Comparison of ENCODE assay signal across 18 cellular contexts in genomic region chr1:156626079-156626438, GRCh38. TPM values are rescaled to one million over a fixed set of nuclear protein-coding genes. Genes with fewer than 3 reads are reported as not detected.
DNase-seq lines count a peak whose midpoint lies in the region; TF ChIP-seq lines count a peak whose summit lies in the region.
"Had no signal": no experiment of that assay in that cellular context is flagged by ENCODE, and none has a peak within 500 bp of the region (broad histone marks: within the 10 kb centered on the region; RNA-seq: fewer than 3 reads in every experiment).

No MANE protein-coding gene starts in this region.

- H3K27ac ChIP-seq in WERI-Rb-1 = no peak overlapping the region

- H3K36me3 Mint-ChIP-seq in IgD-negative memory B cell (no peaks in the 10 kb centered on the region), chondrocyte (ENCODE audit: low read depth) (peaks cover 2% of the 10 kb centered on the region), neural crest cell (ENCODE audit: low read depth) (no peaks in the 10 kb centered on the region)

- H3K27me3 ChIP-seq in WERI-Rb-1 (ENCODE audit: insufficient read depth, low read depth, severe bottlenecking) = peaks cover 15% of the 10 kb centered on the region

- H3K4me3 Mint-ChIP-seq in IgD-negative memory B cell (peak overlapping the region in 3 of 4 donors; percentile 70 to 83 (median 83)), chondrocyte (ENCODE audit: unreplicated experiment) (no peak overlapping the region), neural crest cell (peak overlapping the region; percentile 62)

- H3K27ac Mint-ChIP-seq in IgD-negative memory B cell (peak overlapping the region in 2 of 3 donors; percentile 55 to 69), chondrocyte (ENCODE audit: unreplicated experiment) (no peak overlapping the region), neural crest cell (ENCODE audit: unreplicated experiment) (no peak overlapping the region)
- H3K27ac Mint-ChIP-seq: activated CD8-positive, alpha-beta T cell treated with anti-CD3 and anti-CD28 coated beads for 36 hours had no signal

- no peaks in the 10 kb centered on the region for H3K36me3 ChIP-seq in WERI-Rb-1
- H3K36me3 ChIP-seq: heart right ventricle, stomach had no signal

- DNase-seq in DMS79 treated with DMSO at 0.1 percent for 48 hours (lab: John Stamatoyannopoulos, UW) = peak; percentile 18
- DNase-seq in DMS79 (lab: John Stamatoyannopoulos, UW) = no peak
- DNase-seq in chondrocyte (ENCODE audit: low spot score) = no peak
- DNase-seq in neural crest cell (ENCODE audit: low read depth, low spot score) = no peak
- no peak for DNase-seq in T-helper 1 cell
- DNase-seq in WERI-Rb-1 = no peak
- no peak for DNase-seq in NCI-H1694 treated with DMSO at 0.1 percent for 48 hours (lab: John Stamatoyannopoulos, UW)
- DNase-seq: 8988T, HCEC 1CT, NCI-H187 treated with DMSO at 0.1 percent for 48 hours, NCI-H774 had no signal

- no peak overlapping the region for H3K4me3 ChIP-seq in WERI-Rb-1 (ENCODE audit: low read depth, low read length)

- TF ChIP-seq CTCF in chondrocyte (IDR thresholded peaks at IDR 0.05) = peak; percentile 54
- peak; percentile 20 for TF ChIP-seq CTCF in neural crest cell (conservative IDR thresholded peaks at IDR 0.05)
- TF ChIP-seq CTCF in WERI-Rb-1 (IDR thresholded peaks at IDR 0.05; ENCODE audit: low read depth, low read length) = no peak

- H3K27me3 Mint-ChIP-seq in IgD-negative memory B cell (peaks cover 44% of the 10 kb centered on the region), chondrocyte (ENCODE audit: low read depth) (peaks cover 44% of the 10 kb centered on the region), neural crest cell (ENCODE audit: low read depth) (peaks cover 76% of the 10 kb centered on the region)

- peaks cover 8 to 10% (median 9%) of the 10 kb centered on the region in 3 donors for H3K4me1 Mint-ChIP-seq in IgD-negative memory B cell
- H3K4me1 Mint-ChIP-seq in chondrocyte (ENCODE audit: low read depth) = peaks cover 9% of the 10 kb centered on the region
- H3K4me1 Mint-ChIP-seq in neural crest cell = peaks cover 5% of the 10 kb centered on the region

- H3K9me3 Mint-ChIP-seq in IgD-negative memory B cell = no peaks in the 10 kb centered on the region
- no peaks in the 10 kb centered on the region for H3K9me3 Mint-ChIP-seq in chondrocyte (ENCODE audit: low read depth)
- H3K9me3 Mint-ChIP-seq in neural crest cell = no peaks in the 10 kb centered on the region
- H3K9me3 Mint-ChIP-seq: activated CD8-positive, alpha-beta T cell treated with anti-CD3 and anti-CD28 coated beads for 36 hours had no signal

- H3K9me3 ChIP-seq in WERI-Rb-1 (ENCODE audit: severe bottlenecking) = no peaks in the 10 kb centered on the region
- H3K9me3 ChIP-seq: heart right ventricle, stomach had no signal

RNA-seq across cellular contexts. Expression of gene HAPLN2, which starts 6.8 kb away (rescaled TPM):
- polyA plus RNA-seq in IgD-negative memory B cell = not detected
- total RNA-seq in chondrocyte (0.36 TPM in 1 of 3 replicates, not detected in the others), neural crest cell (0.70 and 0.91 TPM in 2 replicates)
- total RNA-seq: activated CD8-positive, alpha-beta T cell treated with anti-CD3 and anti-CD28 coated beads for 36 hours; epithelial cell of proximal tubule; left colon; LHCN-M2; stomach had no signal

RNA-seq across cellular contexts. Expression of gene BCAN, which starts 15.9 kb away (rescaled TPM):
- polyA plus RNA-seq in IgD-negative memory B cell = not detected
- total RNA-seq in chondrocyte (1.3 TPM in 1 of 3 replicates, not detected in the others), neural crest cell (2.4 and 3.1 TPM in 2 replicates)
- total RNA-seq: activated CD8-positive, alpha-beta T cell treated with anti-CD3 and anti-CD28 coated beads for 36 hours; epithelial cell of proximal tubule; left colon; LHCN-M2 had no signal

RNA-seq across cellular contexts. Expression of gene GPATCH4, which starts 24.8 kb away (rescaled TPM):
- polyA plus RNA-seq in IgD-negative memory B cell = 45.5 TPM
- total RNA-seq in chondrocyte (14.4 to 21.6 TPM (median 16.4 TPM) in 3 replicates), neural crest cell (40.6 and 41.2 TPM in 2 replicates)

RNA-seq across cellular contexts. Expression of gene NAXE, which starts 34.5 kb away (rescaled TPM):
- 121 TPM for polyA plus RNA-seq in IgD-negative memory B cell
- total RNA-seq in chondrocyte (54.8 to 59.6 TPM (median 56.2 TPM) in 3 replicates), neural crest cell (76.5 and 80.6 TPM in 2 replicates)

RNA-seq across cellular contexts. Expression of gene TTC24, which starts 46.5 kb away (rescaled TPM):
- polyA plus RNA-seq in IgD-negative memory B cell = 0.38 TPM
- total RNA-seq in chondrocyte = not detected in 3 replicates
- total RNA-seq in neural crest cell = not detected in 2 replicates
- total RNA-seq: epithelial cell of proximal tubule, LHCN-M2 had no signal
- polyA plus RNA-seq: stomach had no signal

Comparison
In these comparisons a context has a peak if more than half of its experiments do, and no peak if none do; other contexts are left out.
1. H3K27ac Mint-ChIP-seq: peak in IgD-negative memory B cell (2 of 3); none in chondrocyte (single experiment) and neural crest cell (single experiment).